Comparison of ENCODE assay signal across 8 cellular contexts in genomic region chr12:6688543-6688999, GRCh38. TPM values are rescaled to one million over a fixed set of nuclear protein-coding genes. Genes with fewer than 3 reads are reported as not detected.
DNase-seq lines count a peak whose midpoint lies in the region; ATAC-seq, FAIRE-seq and TF ChIP-seq lines count a peak whose summit lies in the region.

No MANE protein-coding gene starts in this region.

- CTCF ChIA-PET in A673 (lab: Charles Lee), result interaction anchor here (0.8 to 1.6 kb wide), 4 partner anchors 9 to 75 kb away, joined by 3 to 9 read pairs (median 6); partner anchors contain the start of gene MLF2

- H3K4me3 ChIP-seq in A673 (ENCODE audit: low read depth, low read length, poor library complexity, severe bottlenecking), result peak overlapping the region; percentile 86
- H3K4me3 ChIP-seq in KMS-11 (IDR thresholded peaks at IDR 0.05; ENCODE audit: insufficient read depth, low read depth, low read length), result no peak overlapping the region

- H2AFZ ChIP-seq in KMS-11 (ENCODE audit: low read depth), result peak overlapping the region; percentile 23; the same call in 1 of the 2 replicates

- H3K27me3 Mint-ChIP-seq in activated T-helper 2 cell treated with anti-CD3 and anti-CD28 coated beads, Interferon-gamma antibody, Interleukin-2, Interleukin-4, amounts not matched to agents 10 μg/mL and 5 μg/mL and 100 μg/mL, durations not matched to agents 14 hours and 24 hours and 36 hours (ENCODE audit: low read depth), result no peaks in the 10 kb centered on the region

- ATAC-seq in GM19455 (IDR thresholded peaks at IDR 0.05; ENCODE audit: unreplicated experiment), result no peak

- H3K4me2 ChIP-seq in KMS-11, result peak overlapping the region; percentile 80

- no peaks in the 10 kb centered on the region for H3K27me3 ChIP-seq in A673 (replicated peaks; ENCODE audit: insufficient read depth, low read depth, low read length, poor library complexity)
- H3K27me3 ChIP-seq in KMS-11 (ENCODE audit: insufficient read depth, low read depth), result peaks cover 5% of the 10 kb centered on the region; the same call in 1 of the 2 replicates

- FAIRE-seq in GM18507 (lab: Jason Lieb, UNC), result no peak

- no TSS peak for BruUV-seq in A673 (replicated peaks; lab: Mats Ljungman, UMichigan)

- intact Hi-C loops in A673 (cut with micrococcal nuclease; ENCODE audit: unreplicated experiment), result loop anchor here (2.0 kb wide), 3 partner anchors 34 to 82 kb away; partner anchors contain the start of gene CHD4
- intact Hi-C loops in activated T-helper 2 cell treated with anti-CD3 and anti-CD28 coated beads, Interferon-gamma antibody, Interleukin-2, Interleukin-4, amounts not matched to agents 10 μg/mL and 5 μg/mL and 100 μg/mL, durations not matched to agents 14 hours and 24 hours and 36 hours (cut with micrococcal nuclease), result loop anchor here (2.0 to 10.0 kb wide), 5 partner anchors 64 to 224 kb away; partner anchors contain the start of genes CHD4, MLF2 and NOP2
- intact Hi-C loops in posterior cingulate gyrus (cut with DNase I), result loop anchor here (2.0 kb wide), 1 partner anchor 36 kb away; the partner anchor contains the start of gene COPS7A

- no peaks in the 10 kb centered on the region for H3K9me3 ChIP-seq in A673 (ENCODE audit: low read depth, low read length, poor library complexity, severe bottlenecking)

- peak overlapping the region; percentile 92 for H3K27ac Mint-ChIP-seq in activated T-helper 2 cell treated with anti-CD3 and anti-CD28 coated beads, Interferon-gamma antibody, Interleukin-2, Interleukin-4, amounts not matched to agents 10 μg/mL and 5 μg/mL and 100 μg/mL, durations not matched to agents 14 hours and 24 hours and 36 hours

- DNase-seq in A673 (ENCODE audit: low spot score) (no peak), GM18507 (ENCODE audit: extremely low spot score, insufficient read length, low read depth) (peak; percentile 68), globus pallidus (ENCODE audit: low spot score) (peak; percentile 93), posterior cingulate gyrus (peak in 6 of 10 donors; percentile 83 to 96 (median 88)), retina (no peak)
- DNase-seq in activated T-helper 2 cell treated with anti-CD3 and anti-CD28 coated beads, Interferon-gamma antibody, Interleukin-2, Interleukin-4, amounts not matched to agents 10 μg/mL and 5 μg/mL and 100 μg/mL, durations not matched to agents 14 hours and 24 hours and 36 hours (ENCODE audit: low spot score), result peak; percentile 39

- H3K4me1 ChIP-seq in A673 (ENCODE audit: insufficient read depth, low read length, poor library complexity, severe bottlenecking) (peaks cover 30% of the 10 kb centered on the region), KMS-11 (ENCODE audit: low read depth, poor library complexity, severe bottlenecking) (peaks cover 28% of the 10 kb centered on the region)

- H3K4me3 Mint-ChIP-seq in activated T-helper 2 cell treated with anti-CD3 and anti-CD28 coated beads, Interferon-gamma antibody, Interleukin-2, Interleukin-4, amounts not matched to agents 10 μg/mL and 5 μg/mL and 100 μg/mL, durations not matched to agents 14 hours and 24 hours and 36 hours (ENCODE audit: low read depth), result peak overlapping the region; percentile 96

- peaks cover 50% of the 10 kb centered on the region for H3K79me2 ChIP-seq in KMS-11 (ENCODE audit: insufficient read depth, low read depth)

- POLR2A ChIA-PET in A673 (lab: Charles Lee; ENCODE audit: low non-redundant PET), result interaction anchor here (0.7 to 1.4 kb wide), 6 partner anchors 35 to 338 kb away, joined by 3 to 20 read pairs (median 6); partner anchors contain the start of genes COPS7A, GAPDH and SPSB2

- no peaks in the 10 kb centered on the region for H3K9me3 Mint-ChIP-seq in activated T-helper 2 cell treated with anti-CD3 and anti-CD28 coated beads, Interferon-gamma antibody, Interleukin-2, Interleukin-4, amounts not matched to agents 10 μg/mL and 5 μg/mL and 100 μg/mL, durations not matched to agents 14 hours and 24 hours and 36 hours

- H4K20me1 ChIP-seq in KMS-11 (ENCODE audit: insufficient read depth), result no peaks in the 10 kb centered on the region

- H3K36me3 Mint-ChIP-seq in activated T-helper 2 cell treated with anti-CD3 and anti-CD28 coated beads, Interferon-gamma antibody, Interleukin-2, Interleukin-4, amounts not matched to agents 10 μg/mL and 5 μg/mL and 100 μg/mL, durations not matched to agents 14 hours and 24 hours and 36 hours (ENCODE audit: low read depth), result peaks cover 43% of the 10 kb centered on the region

- TF ChIP-seq CTCF in A673 (conservative IDR thresholded peaks at IDR 0.05; ENCODE audit: low read depth, low read length) (no peak), KMS-11 (conservative IDR thresholded peaks at IDR 0.05; ENCODE audit: low read depth, low read length) (no peak)

- H3K4me1 Mint-ChIP-seq in activated T-helper 2 cell treated with anti-CD3 and anti-CD28 coated beads, Interferon-gamma antibody, Interleukin-2, Interleukin-4, amounts not matched to agents 10 μg/mL and 5 μg/mL and 100 μg/mL, durations not matched to agents 14 hours and 24 hours and 36 hours (ENCODE audit: low read depth), result peaks cover 35% of the 10 kb centered on the region

- H3K36me3 ChIP-seq in A673 (ENCODE audit: insufficient read depth, low read length, poor library complexity, severe bottlenecking) (no peaks in the 10 kb centered on the region), KMS-11 (ENCODE audit: insufficient read depth) (no peaks in the 10 kb centered on the region)

- peak overlapping the region; percentile 100 for H3K27ac ChIP-seq in A673 (ENCODE audit: low read depth, low read length, poor library complexity, severe bottlenecking)
- peak overlapping the region; percentile 79 for H3K27ac ChIP-seq in KMS-11

- H3K9ac ChIP-seq in KMS-11, result peak overlapping the region; percentile 87

RNA-seq across cellular contexts. Expression of gene ZNF384, which starts 0.6 kb away (rescaled TPM):
- 88.8 and 92.5 TPM in 2 replicates for total RNA-seq in A673 (2021)
- total RNA-seq in activated T-helper 2 cell treated with anti-CD3 and anti-CD28 coated beads, Interferon-gamma antibody, Interleukin-2, Interleukin-4, amounts not matched to agents 10 μg/mL and 5 μg/mL and 100 μg/mL, durations not matched to agents 14 hours and 24 hours and 36 hours, result 73.7 and 75.4 TPM in 2 replicates

RNA-seq across cellular contexts. Expression of gene PIANP, which starts 12.0 kb away (rescaled TPM):
- 0.80 and 1.7 TPM in 2 replicates for total RNA-seq in A673 (2021)
- 0.18 TPM in 1 of 2 replicates, not detected in the other for total RNA-seq in activated T-helper 2 cell treated with anti-CD3 and anti-CD28 coated beads, Interferon-gamma antibody, Interleukin-2, Interleukin-4, amounts not matched to agents 10 μg/mL and 5 μg/mL and 100 μg/mL, durations not matched to agents 14 hours and 24 hours and 36 hours

RNA-seq across cellular contexts. Expression of gene ING4, which starts 25.7 kb away (rescaled TPM):
- 21.4 and 25.5 TPM in 2 replicates for total RNA-seq in A673 (2021)
- 18.5 and 19.1 TPM in 2 replicates for total RNA-seq in activated T-helper 2 cell treated with anti-CD3 and anti-CD28 coated beads, Interferon-gamma antibody, Interleukin-2, Interleukin-4, amounts not matched to agents 10 μg/mL and 5 μg/mL and 100 μg/mL, durations not matched to agents 14 hours and 24 hours and 36 hours

RNA-seq across cellular contexts. Expression of gene COPS7A, which starts 35.3 kb away (rescaled TPM):
- total RNA-seq in A673 (2021), result 67.2 and 67.7 TPM in 2 replicates
- 33.0 and 35.6 TPM in 2 replicates for total RNA-seq in activated T-helper 2 cell treated with anti-CD3 and anti-CD28 coated beads, Interferon-gamma antibody, Interleukin-2, Interleukin-4, amounts not matched to agents 10 μg/mL and 5 μg/mL and 100 μg/mL, durations not matched to agents 14 hours and 24 hours and 36 hours

RNA-seq across cellular contexts. Expression of gene ACRBP, which starts 41.3 kb away (rescaled TPM):
- total RNA-seq in A673 (2021), result 3.0 and 3.6 TPM in 2 replicates
- 1.2 and 1.5 TPM in 2 replicates for total RNA-seq in activated T-helper 2 cell treated with anti-CD3 and anti-CD28 coated beads, Interferon-gamma antibody, Interleukin-2, Interleukin-4, amounts not matched to agents 10 μg/mL and 5 μg/mL and 100 μg/mL, durations not matched to agents 14 hours and 24 hours and 36 hours

Comparison
In these comparisons a context has a peak if more than half of its experiments do, and no peak if none do; other contexts are left out.
1. DNase-seq: peak in GM18507 (single experiment), activated T-helper 2 cell treated with anti-CD3 and anti-CD28 coated beads, Interferon-gamma antibody, Interleukin-2, Interleukin-4, amounts not matched to agents 10 μg/mL and 5 μg/mL and 100 μg/mL, durations not matched to agents 14 hours and 24 hours and 36 hours (single experiment), globus pallidus (single experiment) and posterior cingulate gyrus (6 of 10); none in A673 (single experiment) and retina (single experiment).